Comparison of ENCODE assay signal across 10 cellular contexts in the genomic region with DNA sequence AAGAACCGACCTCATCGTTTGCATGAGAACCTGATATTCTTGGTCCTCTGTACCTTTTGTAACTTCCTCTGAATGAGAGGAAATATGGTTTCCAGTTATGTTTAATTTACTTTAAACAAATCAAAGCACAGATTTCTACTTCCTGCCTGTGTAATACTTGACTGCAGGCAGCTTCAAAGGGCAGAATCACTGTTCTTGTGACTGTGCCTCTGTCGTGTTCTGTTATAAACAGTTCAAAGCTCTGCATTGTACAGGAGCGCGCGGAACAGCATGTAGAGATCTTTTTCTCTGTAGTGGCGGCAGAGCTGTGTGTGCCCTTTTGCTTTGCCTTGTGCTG.
DNase-seq lines count a peak whose midpoint lies in the region; ATAC-seq and TF ChIP-seq lines count a peak whose summit lies in the region.
"Had no signal": no experiment of that assay in that cellular context is flagged by ENCODE, and none has a peak within 500 bp of the region (broad histone marks: within the 10 kb centered on the region; RNA-seq: fewer than 3 reads in every experiment).

No MANE protein-coding gene starts in this region.

- ATAC-seq in GM19023 (IDR thresholded peaks at IDR 0.05; ENCODE audit: unreplicated experiment), result no peak
- ATAC-seq: Right ventricle myocardium inferior had no signal

- intact Hi-C loops in testis (cut with DNase I; ENCODE audit: low total_unique reads), result no loop called here

- no peak for TF ChIP-seq POLR2A in testis (IDR thresholded peaks at IDR 0.05)

- 68 to 73% methylated on average over 7 of the region's 7 CpGs for WGBS in testis, 2 donors

- H3K9me3 ChIP-seq in testis, result no peaks in the 10 kb centered on the region
- H3K9me3 ChIP-seq: sigmoid colon had no signal

- H3K4me1 ChIP-seq in testis, result no peaks in the 10 kb centered on the region
- H3K4me1 ChIP-seq: sigmoid colon had no signal

- no peaks in the 10 kb centered on the region for H3K27me3 ChIP-seq in testis

- no peak overlapping the region for H3K4me3 ChIP-seq in testis
- H3K4me3 ChIP-seq: sigmoid colon had no signal

- no peak overlapping the region for H3K27ac ChIP-seq in testis
- H3K27ac ChIP-seq: sigmoid colon had no signal

- peak; percentile 34 to 87 (median 74) for DNase-seq in stimulated activated naive CD4-positive, alpha-beta T cell (lab: John Stamatoyannopoulos, UW)
- DNase-seq in stimulated activated naive CD4-positive, alpha-beta T cell treated with Interleukin-2 at 50 U/mL for 16 hours (lab: John Stamatoyannopoulos, UW), result no peak
- peak; percentile 35 for DNase-seq in activated CD8-positive, alpha-beta memory T cell treated with anti-CD3 and anti-CD28 coated beads, Interleukin-2, amount 50 U/mL, for 4 hours
- DNase-seq in foreskin melanocyte, result peak; percentile 49
- DNase-seq in NCI-H2107 treated with DMSO at 0.1 percent for 48 hours (lab: John Stamatoyannopoulos, UW; ENCODE audit: unreplicated experiment), result no peak
- no peak for DNase-seq in testis
- DNase-seq in 8988T, result no peak
- DNase-seq: sigmoid colon had no signal

- no peak for TF ChIP-seq CTCF in testis (IDR thresholded peaks at IDR 0.05)

- H3K36me3 ChIP-seq in testis (ENCODE audit: low read depth, missing control alignments), result no peaks in the 10 kb centered on the region
- H3K36me3 ChIP-seq: sigmoid colon had no signal

Comparison
In these comparisons a context has a peak if more than half of its experiments do, and no peak if none do; other contexts are left out.
1. DNase-seq: peak in stimulated activated naive CD4-positive, alpha-beta T cell (6 of 6), activated CD8-positive, alpha-beta memory T cell treated with anti-CD3 and anti-CD28 coated beads, Interleukin-2, amount 50 U/mL, for 4 hours (single experiment) and foreskin melanocyte (single experiment); none in stimulated activated naive CD4-positive, alpha-beta T cell treated with Interleukin-2 at 50 U/mL for 16 hours (single experiment), NCI-H2107 treated with DMSO at 0.1 percent for 48 hours (single experiment), testis (single experiment) and 8988T (single experiment).